Comparison of ENCODE assay signal across 10 cellular contexts in genomic region chr10:4652111-4653010, GRCh38.
A peak's percentile ranks its signal among the peaks of the same experiment; 100 is the strongest.
DNase-seq lines count a peak whose midpoint lies in the region; ATAC-seq and TF ChIP-seq lines count a peak whose summit lies in the region.
"Had no signal": no experiment of that assay in that cellular context is flagged by ENCODE, and none has a peak within 500 bp of the region (broad histone marks: within the 10 kb centered on the region; RNA-seq: fewer than 3 reads in every experiment).

No MANE protein-coding gene starts in this region.

- no peak for TF ChIP-seq POLR2A in prostate gland (IDR thresholded peaks at IDR 0.05)

- H3K4me1 ChIP-seq in smooth muscle cell (ENCODE audit: low read depth): peaks cover 29% of the 10 kb centered on the region
- peaks cover 6% of the 10 kb centered on the region for H3K4me1 ChIP-seq in prostate gland (replicated peaks)

- H3K4me3 ChIP-seq in smooth muscle cell (no peak overlapping the region), prostate gland (no peak overlapping the region)
- H3K4me3 ChIP-seq: K562 had no signal

- H3K27me3 ChIP-seq in smooth muscle cell (ENCODE audit: low read depth) (no peaks in the 10 kb centered on the region), prostate gland (replicated peaks; ENCODE audit: insufficient read depth) (no peaks in the 10 kb centered on the region)

- no peak for DNase-seq in activated T-cell treated with anti-CD3 and anti-CD28 coated beads, Interleukin-2, amount 50 U/mL, for 4 hours
- DNase-seq in smooth muscle cell (lab: John Stamatoyannopoulos, UW; ENCODE audit: unreplicated experiment) (no peak), amniotic stem cell (lab: John Stamatoyannopoulos, UW) (no peak), HPDE6-E6E7 (ENCODE audit: extremely low spot score) (no peak), prostate gland (ENCODE audit: low spot score) (no peak), cerebellar nuclear complex (lab: John Stamatoyannopoulos, UW) (no peak)
- DNase-seq: midbrain had no signal

- H3K79me2 ChIP-seq in smooth muscle cell (ENCODE audit: low read depth): no peaks in the 10 kb centered on the region

- H3K9me3 Mint-ChIP-seq in activated T-cell treated with anti-CD3 and anti-CD28 coated beads, Interleukin-2, amount 50 U/mL, for 4 hours: no peaks in the 10 kb centered on the region

- no peaks in the 10 kb centered on the region for H3K36me3 ChIP-seq in smooth muscle cell (ENCODE audit: low read depth)
- H3K36me3 ChIP-seq in prostate gland: no peaks in the 10 kb centered on the region

- H3F3A ChIP-seq in smooth muscle cell (ENCODE audit: low read depth): peaks cover 9% of the 10 kb centered on the region

- peak overlapping the region; percentile 43 for H3K4me3 Mint-ChIP-seq in activated T-cell treated with anti-CD3 and anti-CD28 coated beads, Interleukin-2, amount 50 U/mL, for 4 hours

- WGBS in smooth muscle cell (ENCODE audit: low lambda C conversion rate): 56% methylated on average over 8 of the region's 8 CpGs
- WGBS in prostate gland: 71% methylated on average over 8 of the region's 8 CpGs

- peak overlapping the region; percentile 82 for H2AFZ ChIP-seq in smooth muscle cell (ENCODE audit: low read depth)

- H3K9me3 ChIP-seq in smooth muscle cell (replicated peaks; ENCODE audit: low read depth): no peaks in the 10 kb centered on the region
- no peaks in the 10 kb centered on the region for H3K9me3 ChIP-seq in prostate gland

- peak overlapping the region; percentile 82 for H3K4me2 ChIP-seq in smooth muscle cell

- peaks cover 32% of the 10 kb centered on the region for H3K4me1 Mint-ChIP-seq in activated T-cell treated with anti-CD3 and anti-CD28 coated beads, Interleukin-2, amount 50 U/mL, for 4 hours (ENCODE audit: low read depth)

- H4K20me1 ChIP-seq in smooth muscle cell (ENCODE audit: low read depth): no peaks in the 10 kb centered on the region

- ATAC-seq in GM19035 (IDR thresholded peaks at IDR 0.05; ENCODE audit: unreplicated experiment) (peak; percentile 53), HG02870 (IDR thresholded peaks at IDR 0.05; ENCODE audit: unreplicated experiment) (peak; percentile 69)
- peak; percentile 91 to 93 for ATAC-seq in activated T-cell treated with anti-CD3 and anti-CD28 coated beads, Interleukin-2, amount 50 U/mL, for 4 hours
- ATAC-seq: K562 had no signal

- H3K27ac ChIP-seq in smooth muscle cell (ENCODE audit: low read depth) (peak overlapping the region; percentile 90), prostate gland (no peak overlapping the region)

- H3K9ac ChIP-seq in smooth muscle cell (ENCODE audit: low read depth): peak overlapping the region; percentile 66

- TF ChIP-seq CTCF in smooth muscle cell (IDR thresholded peaks at IDR 0.05; ENCODE audit: borderline replicate concordance, insufficient read depth, poor library complexity, severe bottlenecking) (no peak), prostate gland (IDR thresholded peaks at IDR 0.05) (no peak)

- no peaks in the 10 kb centered on the region for H3K36me3 Mint-ChIP-seq in activated T-cell treated with anti-CD3 and anti-CD28 coated beads, Interleukin-2, amount 50 U/mL, for 4 hours (ENCODE audit: insufficient read depth)

- intact Hi-C loops in prostate gland (cut with DNase I): loop anchor here (10.0 kb wide), 4 partner anchors 138 to 1458 kb away; no protein-coding TSS in a partner anchor

- H3K27me3 Mint-ChIP-seq in activated T-cell treated with anti-CD3 and anti-CD28 coated beads, Interleukin-2, amount 50 U/mL, for 4 hours (ENCODE audit: low read depth): no peaks in the 10 kb centered on the region
